Comparison of ENCODE assay signal across 14 cellular contexts in genomic region chr22:28950567-28951411, GRCh38.
DNase-seq lines count a peak whose midpoint lies in the region; ATAC-seq and TF ChIP-seq lines count a peak whose summit lies in the region.
"Had no signal": no experiment of that assay in that cellular context is flagged by ENCODE, and none has a peak within 500 bp of the region (broad histone marks: within the 10 kb centered on the region; RNA-seq: fewer than 3 reads in every experiment).

No MANE protein-coding gene starts in this region.

- H4K8ac ChIP-seq in mesenchymal stem cell (ENCODE audit: low read length): no peak overlapping the region

- CTCF ChIA-PET in A673 (lab: Charles Lee): no interaction called here

- TF ChIP-seq POLR2A in transverse colon (IDR thresholded peaks at IDR 0.05) (no peak), upper lobe of left lung (IDR thresholded peaks at IDR 0.05) (no peak)

- no TSS peak for BruUV-seq in A673 (replicated peaks; lab: Mats Ljungman, UMichigan)

- no peak overlapping the region for H2BK120ac ChIP-seq in mesenchymal stem cell (ENCODE audit: low read depth, low read length)

- H2BK12ac ChIP-seq in mesenchymal stem cell (ENCODE audit: low read length in 2 of 2): no peak overlapping the region

- H2BK5ac ChIP-seq in mesenchymal stem cell (ENCODE audit: low read depth, low read length, poor library complexity, severe bottlenecking): no peak overlapping the region

- no peak overlapping the region for H3K4me2 ChIP-seq in mesenchymal stem cell (ENCODE audit: low read length, poor library complexity, severe bottlenecking)
- H3K4me2 ChIP-seq in smooth muscle cell: no peak overlapping the region

- H3K27me3 ChIP-seq in A673 (replicated peaks; ENCODE audit: insufficient read depth, low read depth, low read length, poor library complexity) (no peaks in the 10 kb centered on the region), mesenchymal stem cell (ENCODE audit: control insufficient read depth in 1 of 2, insufficient read depth in 1 of 2, low read length in 2 of 2) (no peaks in the 10 kb centered on the region), smooth muscle cell (ENCODE audit: low read depth) (no peaks in the 10 kb centered on the region), transverse colon (no peaks in the 10 kb centered on the region), upper lobe of left lung (no peaks in the 10 kb centered on the region)

- H3K18ac ChIP-seq in mesenchymal stem cell (ENCODE audit: low read depth in 1 of 2, low read length in 2 of 2): no peak overlapping the region

- TF ChIP-seq CTCF in A673 (conservative IDR thresholded peaks at IDR 0.05; ENCODE audit: low read depth, low read length) (0 out of 2 replicates have a peak, but pooled peaks have one; percentile 23), HFFc6 (IDR thresholded peaks at IDR 0.05) (peak; percentile 43), smooth muscle cell (IDR thresholded peaks at IDR 0.05; ENCODE audit: borderline replicate concordance, insufficient read depth, poor library complexity, severe bottlenecking) (no peak), transverse colon (IDR thresholded peaks at IDR 0.05) (peak in 2 of 5 experiments; percentile 11 to 19), upper lobe of left lung (IDR thresholded peaks at IDR 0.05) (no peak)

- TF ChIP-seq EP300 in transverse colon (IDR thresholded peaks at IDR 0.05; ENCODE audit: low read depth) (no peak), upper lobe of left lung (IDR thresholded peaks at IDR 0.05) (no peak)

- H3K36me3 ChIP-seq in A673 (ENCODE audit: insufficient read depth, low read length, poor library complexity, severe bottlenecking): no peaks in the 10 kb centered on the region
- no peaks in the 10 kb centered on the region; the same call in 1 of the 2 replicates for H3K36me3 ChIP-seq in SK-N-MC (ENCODE audit: insufficient read depth, low read length)
- H3K36me3 ChIP-seq in mesenchymal stem cell (ENCODE audit: control insufficient read depth in 1 of 2, insufficient read depth in 2 of 2, low read depth in 1 of 2, low read length in 2 of 2): no peaks in the 10 kb centered on the region
- no peaks in the 10 kb centered on the region for H3K36me3 ChIP-seq in smooth muscle cell (ENCODE audit: low read depth)
- no peaks in the 10 kb centered on the region for H3K36me3 ChIP-seq in transverse colon
- no peaks in the 10 kb centered on the region for H3K36me3 ChIP-seq in upper lobe of left lung

- no peak overlapping the region for H3K27ac Mint-ChIP-seq in HFFc6
- H3K27ac Mint-ChIP-seq: memory B cell had no signal

- no peak for ATAC-seq in upper lobe of left lung (ENCODE audit: low FRiP score in 2 of 2)

- peaks cover 19% of the 10 kb centered on the region for H3K36me3 Mint-ChIP-seq in HFFc6 (ENCODE audit: low read depth)

- H3K9ac ChIP-seq in SK-N-MC (ENCODE audit: insufficient read length): no peak overlapping the region
- H3K9ac ChIP-seq in mesenchymal stem cell (ENCODE audit: low read length): no peak overlapping the region
- no peak overlapping the region for H3K9ac ChIP-seq in smooth muscle cell (ENCODE audit: low read depth)

- no peaks in the 10 kb centered on the region for H3F3A ChIP-seq in smooth muscle cell (ENCODE audit: low read depth)

- in situ Hi-C loops in transverse colon (cut with MboI; ENCODE audit: low pct_ligation_motif_present in 1 of 4, low pct_unique_long_range_greater_than_20kb in 1 of 4, low sequenced_read_pairs in 3 of 4): no loop called here

- H4K20me1 ChIP-seq in smooth muscle cell (ENCODE audit: low read depth): peaks cover 27% of the 10 kb centered on the region

- H2AFZ ChIP-seq in mesenchymal stem cell (ENCODE audit: low read depth, low read length) (no peak overlapping the region), smooth muscle cell (ENCODE audit: low read depth) (no peak overlapping the region)

- H3K14ac ChIP-seq in mesenchymal stem cell (ENCODE audit: low read length in 2 of 2): no peak overlapping the region

- H3K9me3 ChIP-seq in A673 (ENCODE audit: low read depth, low read length, poor library complexity, severe bottlenecking) (peaks cover 9% of the 10 kb centered on the region), SK-N-MC (ENCODE audit: low read depth, low read length) (peaks cover 2% of the 10 kb centered on the region; the same call in 1 of the 2 replicates), mesenchymal stem cell (ENCODE audit: control insufficient read depth, low read length) (peaks cover 15% of the 10 kb centered on the region), smooth muscle cell (replicated peaks; ENCODE audit: low read depth) (no peaks in the 10 kb centered on the region), transverse colon (peaks cover 4 to 8% of the 10 kb centered on the region in 2 donors), upper lobe of left lung (peaks cover 0 to 16% (median 4%) of the 10 kb centered on the region in 4 donors)

- H3K4ac ChIP-seq in mesenchymal stem cell (ENCODE audit: low read depth in 1 of 2, low read length in 2 of 2): no peak overlapping the region

- DNase-seq in A673 (ENCODE audit: low spot score): no peak
- no peak for DNase-seq in HFFc6
- DNase-seq in SK-N-MC (ENCODE audit: low read depth, low spot score): no peak
- DNase-seq in mesenchymal stem cell: no peak
- DNase-seq in smooth muscle cell (lab: John Stamatoyannopoulos, UW; ENCODE audit: unreplicated experiment): no peak
- DNase-seq in GOT3 (lab: John Stamatoyannopoulos, UW): no peak
- no peak for DNase-seq in transverse colon
- DNase-seq in upper lobe of left lung: no peak
- DNase-seq: cortex of kidney, NCI-H510A, occipital lobe, RPMI8226, T-helper 2 cell had no signal

- peaks cover 2% of the 10 kb centered on the region; the same call in 1 of the 2 replicates for H3K27me3 Mint-ChIP-seq in HFFc6 (ENCODE audit: insufficient read depth)

- no peak overlapping the region for H2BK15ac ChIP-seq in mesenchymal stem cell (ENCODE audit: low read depth, poor library complexity, severe bottlenecking)

- H3K4me1 ChIP-seq in A673 (ENCODE audit: insufficient read depth, low read length, poor library complexity, severe bottlenecking): peaks cover 20% of the 10 kb centered on the region
- peaks cover 16% of the 10 kb centered on the region for H3K4me1 ChIP-seq in mesenchymal stem cell (ENCODE audit: control insufficient read depth, insufficient read depth, low read depth, low read length)
- H3K4me1 ChIP-seq in smooth muscle cell (ENCODE audit: low read depth): peaks cover 17% of the 10 kb centered on the region
- peaks cover 3 to 20% (median 14%) of the 10 kb centered on the region in 4 donors for H3K4me1 ChIP-seq in transverse colon
- peaks cover 6 to 39% (median 17%) of the 10 kb centered on the region in 4 donors for H3K4me1 ChIP-seq in upper lobe of left lung

- WGBS in mesenchymal stem cell: 96% methylated on average over 7 of the region's 7 CpGs
- 93% methylated on average over 7 of the region's 7 CpGs for WGBS in smooth muscle cell (ENCODE audit: low lambda C conversion rate)
- 82 to 83% methylated on average over 6 to 7 of the region's 7 CpGs for WGBS in transverse colon (ENCODE audit: low coverage in 1 of 2), 2 donors
- 84 to 87% methylated on average over 7 of the region's 7 CpGs for WGBS in upper lobe of left lung, 2 donors

- H3K4me3 ChIP-seq in A673 (ENCODE audit: low read depth, low read length, poor library complexity, severe bottlenecking): no peak overlapping the region
- no peak overlapping the region for H3K4me3 ChIP-seq in SK-N-MC
- no peak overlapping the region for H3K4me3 ChIP-seq in mesenchymal stem cell (ENCODE audit: insufficient read depth in 1 of 2, low read depth in 1 of 2, low read length in 2 of 2)
- no peak overlapping the region for H3K4me3 ChIP-seq in smooth muscle cell
- H3K4me3 ChIP-seq in transverse colon: no peak overlapping the region
- H3K4me3 ChIP-seq in upper lobe of left lung: no peak overlapping the region

- H3K79me2 ChIP-seq in smooth muscle cell (ENCODE audit: low read depth): peaks cover 21% of the 10 kb centered on the region

- intact Hi-C loops in A673 (cut with micrococcal nuclease; ENCODE audit: unreplicated experiment): no loop called here
- intact Hi-C loops in transverse colon (cut with DNase I; ENCODE audit: low total_unique reads): no loop called here

- H2AK5ac ChIP-seq in mesenchymal stem cell (ENCODE audit: low read length, severe bottlenecking): peak overlapping the region; percentile 34

- H4K91ac ChIP-seq in mesenchymal stem cell (ENCODE audit: low read length): peak overlapping the region; percentile 29

- POLR2A ChIA-PET in A673 (lab: Charles Lee; ENCODE audit: low non-redundant PET): no interaction called here

- H3K9me3 Mint-ChIP-seq in HFFc6: peaks cover 17% of the 10 kb centered on the region

- H3K23ac ChIP-seq in mesenchymal stem cell (ENCODE audit: low read length in 2 of 2): no peak overlapping the region

- peaks cover 53% of the 10 kb centered on the region for H3K4me1 Mint-ChIP-seq in HFFc6 (ENCODE audit: low read depth)

- H3K4me3 Mint-ChIP-seq in HFFc6: no peak overlapping the region
- H3K4me3 Mint-ChIP-seq: memory B cell had no signal

- H3K79me1 ChIP-seq in mesenchymal stem cell (replicated peaks; ENCODE audit: low read length, poor library complexity, severe bottlenecking): peaks cover 38% of the 10 kb centered on the region

- no peak overlapping the region for H3K27ac ChIP-seq in A673 (ENCODE audit: low read depth, low read length, poor library complexity, severe bottlenecking)
- H3K27ac ChIP-seq in SK-N-MC: peak overlapping the region; percentile 82; the same call in 1 of the 2 replicates
- no peak overlapping the region for H3K27ac ChIP-seq in mesenchymal stem cell (ENCODE audit: low read length, poor library complexity, severe bottlenecking)
- H3K27ac ChIP-seq in smooth muscle cell (ENCODE audit: low read depth): no peak overlapping the region
- H3K27ac ChIP-seq in transverse colon: peak overlapping the region in 2 of 4 donors; percentile 20 to 46
- H3K27ac ChIP-seq in upper lobe of left lung: no peak overlapping the region

Comparison
In these comparisons a context has a peak if more than half of its experiments do, and no peak if none do; other contexts are left out.
1. CTCF ChIP-seq: peak in A673 (single experiment) and HFFc6 (single experiment); none in smooth muscle cell (single experiment) and upper lobe of left lung (0 of 6).